18 cellular contexts compared by ENCODE assay signal in the genomic region with DNA sequence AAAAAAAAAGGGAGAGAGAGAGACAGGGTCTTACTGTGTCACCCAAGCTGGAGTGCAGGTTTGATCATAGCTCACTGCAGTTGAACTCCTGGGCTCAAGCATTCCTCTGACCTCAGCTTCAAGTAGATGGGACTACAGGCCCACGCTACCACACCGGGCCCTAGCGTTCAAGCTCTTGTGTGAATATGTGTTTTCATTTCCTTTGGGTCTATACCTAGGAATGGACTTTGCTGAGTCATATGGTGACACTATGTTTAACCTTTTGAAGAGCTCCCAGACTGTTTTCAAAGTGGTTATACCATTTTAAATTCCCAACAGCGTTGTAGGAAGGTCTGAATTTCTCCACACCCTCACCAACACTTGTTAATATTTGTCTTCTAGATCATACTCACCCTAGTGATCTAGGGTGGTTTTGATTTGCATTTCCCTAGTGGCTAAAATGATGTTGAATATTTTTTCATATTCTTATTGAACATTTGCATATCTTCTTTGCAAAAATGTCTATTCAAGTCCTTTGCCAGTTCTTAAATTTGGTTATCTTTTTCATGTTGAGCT. TPM values are rescaled to one million over a fixed set of nuclear protein-coding genes. Genes with fewer than 3 reads are reported as not detected.
DNase-seq lines count a peak whose midpoint lies in the region; ATAC-seq and TF ChIP-seq lines count a peak whose summit lies in the region.
"Had no signal": no experiment of that assay in that cellular context is flagged by ENCODE, and none has a peak within 500 bp of the region (broad histone marks: within the 10 kb centered on the region; RNA-seq: fewer than 3 reads in every experiment).

No MANE protein-coding gene starts in this region.

- peak; percentile 61 for DNase-seq in DMS53 (lab: John Stamatoyannopoulos, UW)
- DNase-seq in PC-9, result no peak
- peak; percentile 41 for DNase-seq in dermis blood vessel endothelial cell
- DNase-seq in SIG-M5 (lab: John Stamatoyannopoulos, UW), result no peak
- DNase-seq in inferior parietal cortex (ENCODE audit: extremely low spot score), result no peak
- no peak for DNase-seq in RKO (ENCODE audit: low spot score)
- DNase-seq: activated effector memory CD4-positive, alpha-beta T cell treated with Interleukin-2 at 50 U/mL for 16 hours; amygdala; NCI-H187 treated with DMSO at 0.1 percent for 48 hours; nephron progenitor cell; SHP77; stimulated activated CD8-positive, alpha-beta memory T cell treated with anti-CD3 and anti-CD28 coated beads, Interleukin-4, amount 100 ng/mL, for 48 hours; T-cell had no signal

- no peaks in the 10 kb centered on the region for H3K9me2 ChIP-seq in PC-9 (ENCODE audit: insufficient read depth)

- H2AFZ ChIP-seq in PC-9, result no peak overlapping the region

- no peaks in the 10 kb centered on the region; the same call in 1 of the 2 replicates for H3F3A ChIP-seq in PC-9 (ENCODE audit: insufficient read depth, low read depth)

- POLR2A ChIA-PET in PC-9 (lab: Charles Lee; ENCODE audit: unreplicated experiment), result no interaction called here

- intact Hi-C loops in PC-9 (cut with micrococcal nuclease; ENCODE audit: unreplicated experiment), result no loop called here

- H3K4me1 ChIP-seq in PC-9 (replicated peaks; ENCODE audit: insufficient read depth), result 0 out of 2 replicates have a peak, but pooled peaks cover 2% of the 10 kb centered on the region
- H3K4me1 ChIP-seq: prostate gland had no signal

- peaks cover 31% of the 10 kb centered on the region for H3K36me3 ChIP-seq in PC-9 (ENCODE audit: low read depth)
- H3K36me3 ChIP-seq: prostate gland had no signal

- H3K27me3 ChIP-seq in PC-9 (ENCODE audit: insufficient read depth, low read depth), result no peaks in the 10 kb centered on the region

- ATAC-seq in GM19395 (IDR thresholded peaks at IDR 0.05; ENCODE audit: unreplicated experiment) (peak; percentile 82), HG02678 (IDR thresholded peaks at IDR 0.05; ENCODE audit: unreplicated experiment) (no peak)
- ATAC-seq: T-cell had no signal

- H3K4me3 ChIP-seq in PC-9, result no peak overlapping the region
- H3K4me3 ChIP-seq: prostate gland, smooth muscle cell, thoracic aorta had no signal

- TF ChIP-seq CTCF in PC-9 (conservative IDR thresholded peaks at IDR 0.05), result no peak

- CTCF ChIA-PET in PC-9 (lab: Charles Lee), result no interaction called here

- no peak overlapping the region for H3K4me2 ChIP-seq in PC-9
- H3K4me2 ChIP-seq: smooth muscle cell had no signal

- H3K27ac ChIP-seq in PC-9, result peak overlapping the region; percentile 25; the same call in 1 of the 2 replicates
- H3K27ac ChIP-seq: prostate gland, thoracic aorta had no signal

- H3K9me3 ChIP-seq in PC-9 (ENCODE audit: insufficient read depth, low read depth), result no peaks in the 10 kb centered on the region
- H3K9me3 ChIP-seq: prostate gland, thoracic aorta had no signal

- peaks cover 72% of the 10 kb centered on the region for H3K79me2 ChIP-seq in PC-9 (ENCODE audit: low read depth)

- peaks cover 31% of the 10 kb centered on the region for H4K20me1 ChIP-seq in PC-9 (ENCODE audit: insufficient read depth)

- no TSS peak for BruUV-seq in PC-9 (replicated peaks; lab: Mats Ljungman, UMichigan)

RNA-seq across cellular contexts. Expression of a gene that starts 33.6 kb away (rescaled TPM):
- 41.2 and 59.7 TPM in 2 replicates for total RNA-seq in PC-9 (2021)
- 48.3 and 50.2 TPM in 2 replicates for total RNA-seq in dermis blood vessel endothelial cell

RNA-seq across cellular contexts. Expression of a gene that starts 55.5 kb away (rescaled TPM):
- total RNA-seq in PC-9 (2021) (87.4 and 94.2 TPM in 2 replicates), dermis blood vessel endothelial cell (4.1 and 8.6 TPM in 2 replicates)

Comparison
In these comparisons a context has a peak if more than half of its experiments do, and no peak if none do; other contexts are left out.
1. DNase-seq: peak in DMS53 (single experiment) and dermis blood vessel endothelial cell (single experiment); none in PC-9 (0 of 2), SIG-M5 (single experiment), inferior parietal cortex (single experiment) and RKO (single experiment).